23 cellular contexts compared by ENCODE assay signal in genomic region chr6:53704700-53705099, GRCh38. TPM values are rescaled to one million over a fixed set of nuclear protein-coding genes. Genes with fewer than 3 reads are reported as not detected.
DNase-seq lines count a peak whose midpoint lies in the region; ATAC-seq and TF ChIP-seq lines count a peak whose summit lies in the region.
"Had no signal": no experiment of that assay in that cellular context is flagged by ENCODE, and none has a peak within 500 bp of the region (broad histone marks: within the 10 kb centered on the region; RNA-seq: fewer than 3 reads in every experiment).

No MANE protein-coding gene starts in this region.

- TF ChIP-seq EP300 in ovary (IDR thresholded peaks at IDR 0.05) = no peak

- POLR2A ChIA-PET in PC-3 (lab: Charles Lee; ENCODE audit: unreplicated experiment) = no interaction called here

- CTCF ChIA-PET in PC-3 (lab: Charles Lee) = no interaction called here

- no peak overlapping the region for H3K9ac ChIP-seq in PC-3 (ENCODE audit: low read length)
- H3K9ac ChIP-seq: BLaER1 had no signal

- no peak for TF ChIP-seq POLR2A in prostate gland (IDR thresholded peaks at IDR 0.05)
- no peak for TF ChIP-seq POLR2A in ovary (IDR thresholded peaks at IDR 0.05)

- H2AFZ ChIP-seq in PC-3 (ENCODE audit: low read length) = no peak overlapping the region

- no peaks in the 10 kb centered on the region for H3F3A ChIP-seq in PC-3 (ENCODE audit: low read length, unreplicated experiment)

- no peaks in the 10 kb centered on the region for H3K27me3 ChIP-seq in prostate gland (replicated peaks; ENCODE audit: insufficient read depth)
- no peaks in the 10 kb centered on the region for H3K27me3 ChIP-seq in ovary
- H3K27me3 ChIP-seq in PC-3 (ENCODE audit: low read length) = no peaks in the 10 kb centered on the region
- H3K27me3 ChIP-seq: BE2C, BLaER1 had no signal

- no peaks in the 10 kb centered on the region for H3K79me2 ChIP-seq in PC-3 (ENCODE audit: low read length)

- no peak for ATAC-seq in HG03280 (IDR thresholded peaks at IDR 0.05; ENCODE audit: unreplicated experiment)
- ATAC-seq in PC-3 = no peak

- intact Hi-C loops in prostate gland (cut with DNase I) = no loop called here
- intact Hi-C loops in ovary (cut with DNase I) = loop anchor here in 1 of 4 donors (5.0 kb wide), 1 partner anchor 197 kb away; no protein-coding TSS in a partner anchor
- intact Hi-C loops in PC-3 (cut with micrococcal nuclease) = no loop called here

- no peaks in the 10 kb centered on the region for H3K9me2 ChIP-seq in PC-3 (replicated peaks; ENCODE audit: low read length)

- H3K4me1 ChIP-seq in prostate gland (replicated peaks) = peaks cover 8% of the 10 kb centered on the region
- H3K4me1 ChIP-seq in ovary (ENCODE audit: insufficient read depth) = peaks cover 9% of the 10 kb centered on the region
- H3K4me1 ChIP-seq in PC-3 (ENCODE audit: insufficient read depth, low read length) = no peaks in the 10 kb centered on the region
- H3K4me1 ChIP-seq: BE2C had no signal

- 69% methylated on average over 3 of the region's 3 CpGs for WGBS in prostate gland
- 96 to 98% (median 97%) methylated on average over 3 of the region's 3 CpGs for WGBS in ovary, 3 donors

- H3K4me2 ChIP-seq in PC-3 (ENCODE audit: low read length) = no peak overlapping the region
- H3K4me2 ChIP-seq: BLaER1 had no signal

- H3K27ac ChIP-seq in C4-2B (peak overlapping the region; percentile 89), VCaP (peak overlapping the region; percentile 84), prostate gland (peak overlapping the region; percentile 60 to 66), ovary (no peak overlapping the region), PC-3 (ENCODE audit: low read length) (no peak overlapping the region)
- H3K27ac ChIP-seq: BLaER1 had no signal

- TF ChIP-seq CTCF in C4-2B (conservative IDR thresholded peaks at IDR 0.05) = no peak
- no peak for TF ChIP-seq CTCF in VCaP (conservative IDR thresholded peaks at IDR 0.05)
- no peak for TF ChIP-seq CTCF in prostate gland (IDR thresholded peaks at IDR 0.05)
- no peak for TF ChIP-seq CTCF in ovary (IDR thresholded peaks at IDR 0.05)
- no peak for TF ChIP-seq CTCF in PC-3 (conservative IDR thresholded peaks at IDR 0.05; ENCODE audit: low read depth, low read length)

- H3K9me3 ChIP-seq in prostate gland = no peaks in the 10 kb centered on the region
- no peaks in the 10 kb centered on the region for H3K9me3 ChIP-seq in ovary
- H3K9me3 ChIP-seq in PC-3 (ENCODE audit: low read length) = no peaks in the 10 kb centered on the region
- H3K9me3 ChIP-seq: BE2C, BLaER1 had no signal

- peak; percentile 65 for DNase-seq in prostate gland (ENCODE audit: low spot score)
- no peak for DNase-seq in ovary
- no peak for DNase-seq in PC-3
- DNase-seq: 8988T; ACHN; BE2C; CD4-positive, alpha-beta memory T cell; CD4-positive, CD25-positive, alpha-beta regulatory T cell; CD8-positive, alpha-beta memory T cell; COR-L47; DMS 273 treated with DMSO at 0.1 percent for 48 hours; DMS153; DMS53; DMS79; DND-41; EL; GF-D8 had no signal

- H3K4me3 ChIP-seq in prostate gland (no peak overlapping the region), ovary (no peak overlapping the region), PC-3 (ENCODE audit: low read length) (no peak overlapping the region)
- H3K4me3 ChIP-seq: BLaER1 had no signal

- no peaks in the 10 kb centered on the region for H4K20me1 ChIP-seq in PC-3 (ENCODE audit: low read length)
- H4K20me1 ChIP-seq: BLaER1 had no signal

- no TSS peak for BruUV-seq in PC-3 (replicated peaks; lab: Mats Ljungman, UMichigan)

- no peaks in the 10 kb centered on the region for H3K36me3 ChIP-seq in prostate gland
- H3K36me3 ChIP-seq in ovary = no peaks in the 10 kb centered on the region
- no peaks in the 10 kb centered on the region for H3K36me3 ChIP-seq in PC-3 (ENCODE audit: low read depth, low read length)
- H3K36me3 ChIP-seq: BE2C, BLaER1 had no signal

RNA-seq across cellular contexts. Expression of gene KLHL31, which starts 39.1 kb away (rescaled TPM):
- under 1 TPM; 0.64 to 0.91 TPM for total RNA-seq in prostate gland
- total RNA-seq in ovary = 1 to 10 TPM in 1 of 7 donors, under 1 TPM in 6; 0.12 to 2.0 (median 0.76) TPM
- polyA plus RNA-seq in ovary = under 1 TPM; 0.08 to 0.27 TPM
- total RNA-seq in PC-3 (2014; rRNA removed) = 0.17 and 0.33 TPM in 2 replicates
- total RNA-seq: CD4-positive, CD25-positive, alpha-beta regulatory T cell; G401 had no signal
- polyA plus RNA-seq: CD14-positive monocyte; CD4-positive, alpha-beta memory T cell; CD4-positive, CD25-positive, alpha-beta regulatory T cell; CD8-positive, alpha-beta memory T cell had no signal

Comparison
In these comparisons a context has a peak if more than half of its experiments do, and no peak if none do; other contexts are left out.
1. H3K27ac ChIP-seq: peak in C4-2B (single experiment), VCaP (single experiment) and prostate gland (2 of 2); none in ovary (0 of 2) and PC-3 (single experiment).